ENCODE assay signal across 9 cellular contexts in the genomic region with DNA sequence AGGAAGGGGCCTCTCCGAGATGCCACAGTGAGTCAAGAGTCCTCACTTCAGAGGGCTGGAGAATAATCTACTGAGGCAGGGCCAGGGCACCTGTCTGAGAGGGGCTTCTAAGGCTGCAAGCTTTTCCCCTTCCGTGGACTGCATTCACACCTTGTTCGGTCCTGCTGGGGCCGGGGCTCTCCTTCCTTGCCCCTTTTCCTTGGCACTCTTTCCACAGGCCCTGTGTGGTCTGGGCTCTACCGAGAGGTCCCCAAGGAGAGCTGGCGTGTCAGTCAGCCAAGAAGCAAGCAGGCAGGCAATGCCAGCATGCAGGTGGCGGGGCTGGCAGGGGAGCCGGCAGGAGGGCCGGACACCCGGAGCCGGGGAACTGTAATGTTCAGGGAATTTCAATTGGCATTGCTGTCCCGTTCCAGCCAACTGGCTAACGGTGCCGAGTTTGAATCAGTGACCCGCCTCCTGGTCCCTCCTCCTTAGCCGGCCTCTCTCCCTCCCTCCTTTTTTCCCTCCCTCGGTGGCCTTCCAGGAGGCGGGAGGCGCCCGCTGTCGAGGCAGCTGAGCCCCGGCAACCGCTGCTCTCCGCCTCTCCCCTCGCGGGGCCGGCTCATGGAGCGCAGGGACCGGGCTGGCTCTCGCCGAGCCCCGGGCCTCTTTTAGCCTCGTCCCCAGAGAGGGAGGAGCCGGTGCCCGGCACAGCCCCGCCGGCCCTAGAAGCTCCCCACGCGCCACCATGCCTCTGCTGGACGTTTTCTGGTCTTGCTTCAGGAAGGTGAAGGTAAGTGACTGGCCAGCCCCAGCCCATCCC. TPM values are rescaled to one million over a fixed set of nuclear protein-coding genes. Genes with fewer than 3 reads are reported as not detected.
DNase-seq lines count a peak whose midpoint lies in the region; ATAC-seq and TF ChIP-seq lines count a peak whose summit lies in the region.
"Had no signal": no experiment of that assay in that cellular context is flagged by ENCODE, and none has a peak within 500 bp of the region (broad histone marks: within the 10 kb centered on the region; RNA-seq: fewer than 3 reads in every experiment).

A gene with protein sequence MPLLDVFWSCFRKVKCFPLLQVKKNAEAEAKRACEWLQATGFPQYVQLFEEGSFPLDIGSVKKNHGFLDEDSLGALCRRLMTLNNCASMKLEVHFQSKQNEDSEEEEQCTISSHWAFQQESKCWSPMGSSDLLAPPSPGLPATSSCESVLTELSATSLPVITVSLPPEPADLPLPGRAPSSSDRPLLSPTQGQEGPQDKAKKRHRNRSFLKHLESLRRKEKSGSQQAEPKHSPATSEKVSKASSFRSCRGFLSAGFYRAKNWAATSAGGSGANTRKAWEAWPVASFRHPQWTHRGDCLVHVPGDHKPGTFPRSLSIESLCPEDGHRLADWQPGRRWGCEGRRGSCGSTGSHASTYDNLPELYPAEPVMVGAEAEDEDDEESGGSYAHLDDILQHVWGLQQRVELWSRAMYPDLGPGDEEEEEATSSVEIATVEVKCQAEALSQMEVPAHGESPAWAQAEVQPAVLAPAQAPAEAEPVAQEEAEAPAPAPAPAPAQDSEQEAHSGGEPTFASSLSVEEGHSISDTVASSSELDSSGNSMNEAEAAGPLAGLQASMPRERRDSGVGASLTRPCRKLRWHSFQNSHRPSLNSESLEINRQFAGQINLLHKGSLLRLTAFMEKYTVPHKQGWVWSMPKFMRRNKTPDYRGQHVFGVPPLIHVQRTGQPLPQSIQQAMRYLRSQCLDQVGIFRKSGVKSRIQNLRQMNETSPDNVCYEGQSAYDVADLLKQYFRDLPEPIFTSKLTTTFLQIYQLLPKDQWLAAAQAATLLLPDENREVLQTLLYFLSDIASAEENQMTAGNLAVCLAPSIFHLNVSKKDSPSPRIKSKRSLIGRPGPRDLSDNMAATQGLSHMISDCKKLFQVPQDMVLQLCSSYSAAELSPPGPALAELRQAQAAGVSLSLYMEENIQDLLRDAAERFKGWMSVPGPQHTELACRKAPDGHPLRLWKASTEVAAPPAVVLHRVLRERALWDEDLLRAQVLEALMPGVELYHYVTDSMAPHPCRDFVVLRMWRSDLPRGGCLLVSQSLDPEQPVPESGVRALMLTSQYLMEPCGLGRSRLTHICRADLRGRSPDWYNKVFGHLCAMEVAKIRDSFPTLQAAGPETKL (plus strand): TSS at position 511 of the 802 bp plus-strand sequence. CDS start 217 bp downstream, at position 728.

- no peaks in the 10 kb centered on the region for H3K36me3 Mint-ChIP-seq in CD8-positive, alpha-beta T cell

- H3K27ac ChIP-seq in gastroesophageal sphincter = peak within 1 kb of the TSS in 1 of 4 donors; percentile 35
- peak within 1 kb of the TSS; percentile 38 for H3K27ac ChIP-seq in trophoblast cell (ENCODE audit: low read depth, low read length)
- H3K27ac ChIP-seq in CD8-positive, alpha-beta T cell (ENCODE audit: low read depth, low read length) = no peak within 1 kb of the TSS
- H3K27ac ChIP-seq: neutrophil had no signal

- peaks cover 7% of the 10 kb centered on the region for H3K27me3 Mint-ChIP-seq in CD8-positive, alpha-beta T cell (ENCODE audit: low read depth)

- DNase-seq in Caki2 (ENCODE audit: low read depth) = peak; percentile 88
- DNase-seq in SK-N-DZ (ENCODE audit: low spot score) = peak; percentile 4
- DNase-seq in trophoblast cell = peak; percentile 32 to 60
- DNase-seq in inferior parietal cortex (ENCODE audit: extremely low spot score) = no peak
- DNase-seq in CD8-positive, alpha-beta T cell = no peak
- no peak for DNase-seq in activated CD4-positive, alpha-beta T cell treated with anti-CD3 and anti-CD28 coated beads, Interleukin-2, amount 50 U/mL, for 1 hour

- H4K91ac ChIP-seq in trophoblast cell (ENCODE audit: low read depth, low read length) = peak within 1 kb of the TSS; percentile 32

- no peak within 1 kb of the TSS for H3K4ac ChIP-seq in trophoblast cell (ENCODE audit: low read depth, low read length)

- H3K14ac ChIP-seq in trophoblast cell (ENCODE audit: low read length) = no peak within 1 kb of the TSS

- peak; percentile 74 for ATAC-seq in gastroesophageal sphincter
- ATAC-seq in GM21576 (IDR thresholded peaks at IDR 0.05; ENCODE audit: unreplicated experiment) = no peak
- no peak for ATAC-seq in CD8-positive, alpha-beta T cell

- H3K36me3 ChIP-seq in gastroesophageal sphincter (no peaks in the 10 kb centered on the region), trophoblast cell (ENCODE audit: control insufficient read depth in 1 of 2, insufficient read depth in 2 of 2, low read length in 2 of 2) (no peaks in the 10 kb centered on the region)
- no peaks in the 10 kb centered on the region for H3K36me3 ChIP-seq in CD8-positive, alpha-beta T cell (ENCODE audit: insufficient read depth, low read length)
- H3K36me3 ChIP-seq: neutrophil had no signal

- intact Hi-C loops in CD8-positive, alpha-beta T cell (cut with DNase I, micrococcal nuclease) = no loop called here

- H3K4me1 Mint-ChIP-seq in CD8-positive, alpha-beta T cell (ENCODE audit: low read depth) = no peaks in the 10 kb centered on the region

- H3K79me1 ChIP-seq in trophoblast cell (ENCODE audit: low read length) = no peaks in the 10 kb centered on the region

- H3K27me3 ChIP-seq in gastroesophageal sphincter (no peaks in the 10 kb centered on the region), trophoblast cell (ENCODE audit: insufficient read depth, low read length) (no peaks in the 10 kb centered on the region)
- no peaks in the 10 kb centered on the region for H3K27me3 ChIP-seq in CD8-positive, alpha-beta T cell (ENCODE audit: insufficient read depth, low read length)

- H2BK12ac ChIP-seq in trophoblast cell (ENCODE audit: low read length) = no peak within 1 kb of the TSS

- no peak within 1 kb of the TSS for H2BK5ac ChIP-seq in trophoblast cell (ENCODE audit: low read depth, low read length, poor library complexity)

- TF ChIP-seq POLR2A in gastroesophageal sphincter (IDR thresholded peaks at IDR 0.05) = peak in 1 of 2 donors; percentile 9

- H2BK120ac ChIP-seq in trophoblast cell (ENCODE audit: insufficient read depth, low read length, poor library complexity) = no peak within 1 kb of the TSS

- no peak within 1 kb of the TSS for H3K27ac Mint-ChIP-seq in CD8-positive, alpha-beta T cell

- H3K4me3 Mint-ChIP-seq in CD8-positive, alpha-beta T cell = no peak within 1 kb of the TSS

- no peak for TF ChIP-seq EP300 in gastroesophageal sphincter (IDR thresholded peaks at IDR 0.05)

- H3K4me1 ChIP-seq in gastroesophageal sphincter = peaks cover 0 to 6% (median 0%) of the 10 kb centered on the region in 3 donors
- peaks cover 0 to 15% of the 10 kb centered on the region in 2 experiments for H3K4me1 ChIP-seq in trophoblast cell (ENCODE audit: control insufficient read depth in 1 of 2, insufficient read depth in 2 of 2, low read length in 2 of 2)
- H3K4me1 ChIP-seq in CD8-positive, alpha-beta T cell (ENCODE audit: insufficient read depth, low read length) = no peaks in the 10 kb centered on the region

- H3K9me3 ChIP-seq in gastroesophageal sphincter (no peaks in the 10 kb centered on the region), trophoblast cell (ENCODE audit: insufficient read depth, low read depth, low read length) (no peaks in the 10 kb centered on the region)
- H3K9me3 ChIP-seq in CD8-positive, alpha-beta T cell (ENCODE audit: low read length) = no peaks in the 10 kb centered on the region
- H3K9me3 ChIP-seq: neutrophil had no signal

- no peak within 1 kb of the TSS for H3K23ac ChIP-seq in trophoblast cell (ENCODE audit: low read length)

- H3K4me2 ChIP-seq in trophoblast cell (ENCODE audit: low read length) = peak within 1 kb of the TSS; percentile 69

- CTCF ChIA-PET in CD8-positive, alpha-beta T cell (lab: Charles Lee) = no interaction called here

- POLR2A ChIA-PET in CD8-positive, alpha-beta T cell (lab: Charles Lee) = no interaction called here

- H3K9ac ChIP-seq in trophoblast cell (ENCODE audit: low read length) = no peak within 1 kb of the TSS

- 30 to 40% methylated on average over 2 to 3 of the region's 40 CpGs for WGBS in gastroesophageal sphincter (ENCODE audit: low coverage in 1 of 2), 2 donors
- no CpG with 5 or more reads among the region's 40 CpGs for WGBS in trophoblast cell (ENCODE audit: extremely low coverage, insufficient coverage, insufficient read length)

- TF ChIP-seq CTCF in gastroesophageal sphincter (IDR thresholded peaks at IDR 0.05) = no peak
- no peak for TF ChIP-seq CTCF in CD8-positive, alpha-beta T cell (IDR thresholded peaks at IDR 0.05)

- H3K79me2 ChIP-seq in trophoblast cell (ENCODE audit: control insufficient read depth, insufficient read depth, low read length, poor library complexity) = no peaks in the 10 kb centered on the region

- peak within 1 kb of the TSS; percentile 2 for H4K8ac ChIP-seq in trophoblast cell (ENCODE audit: low read depth, low read length)

- H4K12ac ChIP-seq in trophoblast cell (ENCODE audit: low read depth, low read length) = no peak within 1 kb of the TSS

- no peaks in the 10 kb centered on the region for H3K9me3 Mint-ChIP-seq in CD8-positive, alpha-beta T cell

- in situ Hi-C loops in Caki2 (cut with HindIII; ENCODE audit: low pct_unique_long_range_greater_than_20kb, low sequenced_read_pairs) = no loop called here

- H3K4me3 ChIP-seq in gastroesophageal sphincter (peak within 1 kb of the TSS; percentile 14 to 46), trophoblast cell (ENCODE audit: low read depth, low read length) (peak within 1 kb of the TSS; percentile 40)
- H3K4me3 ChIP-seq in CD8-positive, alpha-beta T cell (ENCODE audit: low read depth, low read length) = no peak within 1 kb of the TSS

- H2AK5ac ChIP-seq in trophoblast cell (ENCODE audit: low read length) = no peak within 1 kb of the TSS

- no peak within 1 kb of the TSS for H3K18ac ChIP-seq in trophoblast cell (ENCODE audit: low read length)

- no peak within 1 kb of the TSS for H2AFZ ChIP-seq in trophoblast cell (ENCODE audit: insufficient read depth, low read length, poor library complexity)

RNA-seq across cellular contexts. Expression of the gene that starts here (rescaled TPM):
- 2.4 and 4.3 TPM in 2 replicates for total RNA-seq in Caki2 (2014; rRNA removed; shearing (Covaris generic); ENCODE audit: low replicate concordance)
- polyA plus RNA-seq in SK-N-DZ (2014; cell fraction: cytosol; rRNA removed) = not detected in 2 replicates
- polyA plus RNA-seq in SK-N-DZ (2014; cell fraction: nucleus; rRNA removed) = not detected in 2 replicates
- 10 to 100 TPM in 3 of 4 donors, 1 to 10 TPM in 1; 8.9 to 15.8 (median 10.8) TPM for total RNA-seq in gastroesophageal sphincter
- polyA plus RNA-seq in trophoblast cell (2013) = 2.8 and 2.9 TPM in 2 replicates
- total RNA-seq in CD8-positive, alpha-beta T cell = not detected

Comparison
In these comparisons a context has a peak if more than half of its experiments do, and no peak if none do; other contexts are left out.
1. DNase-seq: peak in Caki2 (single experiment), SK-N-DZ (single experiment) and trophoblast cell (2 of 2); none in inferior parietal cortex (single experiment), CD8-positive, alpha-beta T cell (0 of 7) and activated CD4-positive, alpha-beta T cell treated with anti-CD3 and anti-CD28 coated beads, Interleukin-2, amount 50 U/mL, for 1 hour (single experiment).